In genomic region chr9:122464633-122465567, GRCh38 we compare ENCODE assay signal across 1 cellular context.
TF ChIP-seq lines count a peak whose summit lies in the region.

No MANE protein-coding gene starts in this region.

TF ChIP-seq in HepG2, 621 proteins besides CTCF, POLR2A, EP300 and RAD21 (continued from another document):
- TF ChIP-seq, protein P1, sequence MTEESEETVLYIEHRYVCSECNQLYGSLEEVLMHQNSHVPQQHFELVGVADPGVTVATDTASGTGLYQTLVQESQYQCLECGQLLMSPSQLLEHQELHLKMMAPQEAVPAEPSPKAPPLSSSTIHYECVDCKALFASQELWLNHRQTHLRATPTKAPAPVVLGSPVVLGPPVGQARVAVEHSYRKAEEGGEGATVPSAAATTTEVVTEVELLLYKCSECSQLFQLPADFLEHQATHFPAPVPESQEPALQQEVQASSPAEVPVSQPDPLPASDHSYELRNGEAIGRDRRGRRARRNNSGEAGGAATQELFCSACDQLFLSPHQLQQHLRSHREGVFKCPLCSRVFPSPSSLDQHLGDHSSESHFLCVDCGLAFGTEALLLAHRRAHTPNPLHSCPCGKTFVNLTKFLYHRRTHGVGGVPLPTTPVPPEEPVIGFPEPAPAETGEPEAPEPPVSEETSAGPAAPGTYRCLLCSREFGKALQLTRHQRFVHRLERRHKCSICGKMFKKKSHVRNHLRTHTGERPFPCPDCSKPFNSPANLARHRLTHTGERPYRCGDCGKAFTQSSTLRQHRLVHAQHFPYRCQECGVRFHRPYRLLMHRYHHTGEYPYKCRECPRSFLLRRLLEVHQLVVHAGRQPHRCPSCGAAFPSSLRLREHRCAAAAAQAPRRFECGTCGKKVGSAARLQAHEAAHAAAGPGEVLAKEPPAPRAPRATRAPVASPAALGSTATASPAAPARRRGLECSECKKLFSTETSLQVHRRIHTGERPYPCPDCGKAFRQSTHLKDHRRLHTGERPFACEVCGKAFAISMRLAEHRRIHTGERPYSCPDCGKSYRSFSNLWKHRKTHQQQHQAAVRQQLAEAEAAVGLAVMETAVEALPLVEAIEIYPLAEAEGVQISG (CRISPR knock-in tag; IDR thresholded peaks at IDR 0.05), result peak; percentile 62
- TF ChIP-seq HNRNPLL (IDR thresholded peaks at IDR 0.05; ENCODE audit: low read depth, low read length, poor library complexity, severe bottlenecking) (no peak), DBP (CRISPR knock-in tag; IDR thresholded peaks at IDR 0.05; ENCODE audit: not compliant biosample characterization) (no peak), ZNF558 (CRISPR knock-in tag; IDR thresholded peaks at IDR 0.05; ENCODE audit: borderline replicate concordance) (no peak), STAG1 (CRISPR knock-in tag; IDR thresholded peaks at IDR 0.05) (peak; percentile 76), ZNF350 (CRISPR knock-in tag; IDR thresholded peaks at IDR 0.05; ENCODE audit: borderline replicate concordance, low read depth) (no peak), SAFB2 (CRISPR knock-in tag; IDR thresholded peaks at IDR 0.05; ENCODE audit: borderline replicate concordance, low read depth) (no peak), HMGXB4 (CRISPR knock-in tag; IDR thresholded peaks at IDR 0.05; ENCODE audit: borderline replicate concordance in 1 of 2, low read depth in 1 of 2) (peak in 1 of 2 experiments; percentile 22; a peak in 1 of 4 replicates), ZNF362 (CRISPR knock-in tag; IDR thresholded peaks at IDR 0.05; ENCODE audit: borderline replicate concordance) (peak; percentile 70; the same call in 1 of the 2 replicates), ZFAT (CRISPR knock-in tag; conservative IDR thresholded peaks at IDR 0.05) (no peak), HNRNPH1 (optimal IDR thresholded peaks at IDR 0.05; ENCODE audit: low read depth, low read length) (no peak), GATAD1 (CRISPR knock-in tag; IDR thresholded peaks at IDR 0.05) (0 out of 2 replicates have a peak, but pooled peaks have one; percentile 19), ZNF468 (CRISPR knock-in tag; IDR thresholded peaks at IDR 0.05) (no peak)
- TF ChIP-seq, protein P2, sequence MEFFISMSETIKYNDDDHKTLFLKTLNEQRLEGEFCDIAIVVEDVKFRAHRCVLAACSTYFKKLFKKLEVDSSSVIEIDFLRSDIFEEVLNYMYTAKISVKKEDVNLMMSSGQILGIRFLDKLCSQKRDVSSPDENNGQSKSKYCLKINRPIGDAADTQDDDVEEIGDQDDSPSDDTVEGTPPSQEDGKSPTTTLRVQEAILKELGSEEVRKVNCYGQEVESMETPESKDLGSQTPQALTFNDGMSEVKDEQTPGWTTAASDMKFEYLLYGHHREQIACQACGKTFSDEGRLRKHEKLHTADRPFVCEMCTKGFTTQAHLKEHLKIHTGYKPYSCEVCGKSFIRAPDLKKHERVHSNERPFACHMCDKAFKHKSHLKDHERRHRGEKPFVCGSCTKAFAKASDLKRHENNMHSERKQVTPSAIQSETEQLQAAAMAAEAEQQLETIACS (CRISPR knock-in tag; IDR thresholded peaks at IDR 0.05), result no peak
